ENCODE assay signal across 8 cellular contexts in the genomic region with DNA sequence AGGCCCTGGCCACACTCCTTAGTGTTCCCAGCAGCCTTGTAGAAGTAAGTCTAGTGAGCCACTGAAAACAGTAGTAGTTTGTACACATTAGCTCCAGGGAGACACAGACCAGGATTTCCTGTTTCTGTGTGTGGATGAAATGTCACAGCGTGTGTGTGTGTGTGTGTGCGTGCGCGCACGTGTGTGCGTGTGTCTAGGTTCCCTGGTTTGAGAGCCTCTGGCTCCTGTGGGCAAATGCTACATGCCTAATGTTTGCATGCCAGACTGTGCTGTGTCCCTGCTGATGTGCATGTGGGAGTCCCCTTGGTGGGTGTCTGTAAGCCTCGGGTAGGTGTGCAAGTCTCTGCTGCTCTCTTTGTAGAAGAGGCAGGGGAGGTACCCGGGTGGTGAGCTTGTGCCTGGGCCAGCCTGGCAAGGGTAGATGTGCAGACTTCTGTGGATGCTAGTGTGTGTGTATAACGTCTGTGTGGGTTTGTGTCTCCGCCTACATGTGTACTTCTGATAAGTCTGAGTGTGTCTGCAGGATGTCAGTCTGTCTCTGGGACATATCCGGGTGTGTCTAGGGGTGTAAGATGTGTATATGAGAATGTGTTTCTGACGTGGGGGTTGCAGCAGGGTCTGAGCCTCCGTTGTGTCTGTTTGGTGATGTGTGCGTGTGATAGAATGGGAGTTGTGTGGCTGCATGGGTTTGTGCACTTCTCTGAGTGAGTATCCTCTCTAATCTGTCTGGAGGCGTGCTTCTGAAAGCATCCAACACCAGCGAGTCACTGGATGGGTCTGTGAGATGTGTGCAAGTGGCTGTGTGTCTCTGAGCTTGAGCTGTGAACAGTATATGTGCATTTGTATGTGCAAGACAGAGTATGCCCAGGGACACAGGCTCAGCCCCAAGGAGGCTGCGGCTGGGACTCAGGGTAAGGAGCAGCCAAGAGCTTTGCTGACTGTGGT. TPM values are rescaled to one million over a fixed set of nuclear protein-coding genes. Genes with fewer than 3 reads are reported as not detected.
DNase-seq lines count a peak whose midpoint lies in the region; TF ChIP-seq lines count a peak whose summit lies in the region.

No MANE protein-coding gene starts in this region.

- H3K4me1 ChIP-seq in Loucy (ENCODE audit: insufficient read depth, low read length, poor library complexity, severe bottlenecking) (peaks cover 39% of the 10 kb centered on the region), MM.1S (ENCODE audit: low read length) (no peaks in the 10 kb centered on the region)

- no peaks in the 10 kb centered on the region for H3K36me3 ChIP-seq in Loucy (ENCODE audit: insufficient read depth, low read length)
- H3K36me3 ChIP-seq in MM.1S (replicated peaks; ENCODE audit: insufficient read depth, low read length), result no peaks in the 10 kb centered on the region

- intact Hi-C loops in activated CD4-positive, alpha-beta memory T cell treated with anti-CD3 and anti-CD28 coated beads for 36 hours (cut with micrococcal nuclease), result no loop called here

- 0 out of 2 replicates have a peak, but pooled peaks cover 6% of the 10 kb centered on the region for H3F3A ChIP-seq in Loucy (ENCODE audit: low read depth)
- 0 out of 2 replicates have a peak, but pooled peaks cover 6% of the 10 kb centered on the region for H3F3A ChIP-seq in MM.1S (ENCODE audit: insufficient read depth, low read length)

- POLR2A ChIA-PET in activated CD4-positive, alpha-beta memory T cell treated with anti-CD3 and anti-CD28 coated beads for 36 hours (lab: Charles Lee), result no interaction called here

- no peak overlapping the region for H3K27ac Mint-ChIP-seq in activated CD4-positive, alpha-beta memory T cell treated with anti-CD3 and anti-CD28 coated beads for 36 hours
- H3K27ac Mint-ChIP-seq in stimulated activated naive CD8-positive, alpha-beta T cell treated with anti-CD3 and anti-CD28 coated beads, Interleukin-15, Interleukin-2, amounts not matched to agents 100 ng/mL and 50 ng/mL, for 24 hours, result peak overlapping the region; percentile 4

- H3K9me2 ChIP-seq in Loucy (replicated peaks; ENCODE audit: low read depth, low read length) (no peaks in the 10 kb centered on the region), MM.1S (replicated peaks; ENCODE audit: insufficient read depth, low read length) (no peaks in the 10 kb centered on the region)

- peaks cover 24% of the 10 kb centered on the region; the same call in 1 of the 2 replicates for H3K79me2 ChIP-seq in Loucy (ENCODE audit: insufficient read depth, low read length)
- peaks cover 6% of the 10 kb centered on the region; the same call in 1 of the 2 replicates for H3K79me2 ChIP-seq in MM.1S (ENCODE audit: low read length)

- H3K27ac ChIP-seq in MM.1S (ENCODE audit: low read length), result no peak overlapping the region

- no peak for TF ChIP-seq CTCF in Loucy (conservative IDR thresholded peaks at IDR 0.05; ENCODE audit: low read length)
- TF ChIP-seq CTCF in fibroblast of the aortic adventitia (IDR thresholded peaks at IDR 0.05; ENCODE audit: insufficient read depth, low read length), result no peak
- no peak for TF ChIP-seq CTCF in MM.1S (IDR thresholded peaks at IDR 0.05; ENCODE audit: low read length)

- H3K4me2 ChIP-seq in Loucy (ENCODE audit: low read depth, low read length, poor library complexity, severe bottlenecking) (peak overlapping the region; percentile 29), MM.1S (ENCODE audit: low read depth, low read length) (no peak overlapping the region)

- H3K9me3 Mint-ChIP-seq in activated CD4-positive, alpha-beta memory T cell treated with anti-CD3 and anti-CD28 coated beads for 36 hours, result no peaks in the 10 kb centered on the region
- no peaks in the 10 kb centered on the region for H3K9me3 Mint-ChIP-seq in stimulated activated naive CD8-positive, alpha-beta T cell treated with anti-CD3 and anti-CD28 coated beads, Interleukin-15, Interleukin-2, amounts not matched to agents 100 ng/mL and 50 ng/mL, for 24 hours

- peaks cover 15% of the 10 kb centered on the region for H3K4me1 Mint-ChIP-seq in activated CD4-positive, alpha-beta memory T cell treated with anti-CD3 and anti-CD28 coated beads for 36 hours (ENCODE audit: low read depth)
- peaks cover 18% of the 10 kb centered on the region for H3K4me1 Mint-ChIP-seq in stimulated activated naive CD8-positive, alpha-beta T cell treated with anti-CD3 and anti-CD28 coated beads, Interleukin-15, Interleukin-2, amounts not matched to agents 100 ng/mL and 50 ng/mL, for 24 hours (ENCODE audit: low read depth)

- H3K27me3 Mint-ChIP-seq in activated CD4-positive, alpha-beta memory T cell treated with anti-CD3 and anti-CD28 coated beads for 36 hours, result peaks cover 5% of the 10 kb centered on the region
- peaks cover 2% of the 10 kb centered on the region for H3K27me3 Mint-ChIP-seq in stimulated activated naive CD8-positive, alpha-beta T cell treated with anti-CD3 and anti-CD28 coated beads, Interleukin-15, Interleukin-2, amounts not matched to agents 100 ng/mL and 50 ng/mL, for 24 hours

- H4K20me1 ChIP-seq in Loucy (ENCODE audit: insufficient read depth, low read length, poor library complexity, severe bottlenecking) (peaks cover 21% of the 10 kb centered on the region), MM.1S (ENCODE audit: insufficient read depth, low read length) (no peaks in the 10 kb centered on the region)

- H3K4me3 ChIP-seq in Loucy (ENCODE audit: low read length, poor library complexity, severe bottlenecking), result no peak overlapping the region
- H3K4me3 ChIP-seq in fibroblast of the aortic adventitia (ENCODE audit: low read depth, low read length), result no peak overlapping the region
- no peak overlapping the region for H3K4me3 ChIP-seq in MM.1S (ENCODE audit: low read length)

- H3K36me3 Mint-ChIP-seq in activated CD4-positive, alpha-beta memory T cell treated with anti-CD3 and anti-CD28 coated beads for 36 hours, result no peaks in the 10 kb centered on the region
- H3K36me3 Mint-ChIP-seq in stimulated activated naive CD8-positive, alpha-beta T cell treated with anti-CD3 and anti-CD28 coated beads, Interleukin-15, Interleukin-2, amounts not matched to agents 100 ng/mL and 50 ng/mL, for 24 hours (ENCODE audit: low read depth), result no peaks in the 10 kb centered on the region

- H3K4me3 Mint-ChIP-seq in activated CD4-positive, alpha-beta memory T cell treated with anti-CD3 and anti-CD28 coated beads for 36 hours, result no peak overlapping the region
- no peak overlapping the region for H3K4me3 Mint-ChIP-seq in stimulated activated naive CD8-positive, alpha-beta T cell treated with anti-CD3 and anti-CD28 coated beads, Interleukin-15, Interleukin-2, amounts not matched to agents 100 ng/mL and 50 ng/mL, for 24 hours

- no peak overlapping the region for H3K9ac ChIP-seq in Loucy (ENCODE audit: low read depth, low read length, poor library complexity, severe bottlenecking)
- H3K9ac ChIP-seq in MM.1S (ENCODE audit: low read length), result no peak overlapping the region

- H3K9me3 ChIP-seq in Loucy (ENCODE audit: insufficient read depth, low read depth, low read length) (no peaks in the 10 kb centered on the region), MM.1S (replicated peaks; ENCODE audit: insufficient read depth, low read length) (no peaks in the 10 kb centered on the region)

- CTCF ChIA-PET in activated CD4-positive, alpha-beta memory T cell treated with anti-CD3 and anti-CD28 coated beads for 36 hours (lab: Charles Lee), result interaction anchor here (1.0 to 1.8 kb wide), 2 partner anchors 20 to 22 kb away, joined by 4 read pairs; no protein-coding TSS in a partner anchor

- H3K27me3 ChIP-seq in Loucy (ENCODE audit: insufficient read depth, low read length, poor library complexity, severe bottlenecking) (no peaks in the 10 kb centered on the region), MM.1S (replicated peaks; ENCODE audit: insufficient read depth, low read length) (no peaks in the 10 kb centered on the region)

- H2AFZ ChIP-seq in Loucy (ENCODE audit: low read length), result no peak overlapping the region
- H2AFZ ChIP-seq in MM.1S (ENCODE audit: low read length), result no peak overlapping the region

- peak; percentile 50 for DNase-seq in activated CD4-positive, alpha-beta memory T cell treated with anti-CD3 and anti-CD28 coated beads for 36 hours
- peak; percentile 63 for DNase-seq in fibroblast of the aortic adventitia (ENCODE audit: low read depth)
- no peak for DNase-seq in GM19240 (ENCODE audit: insufficient read length, low spot score)
- DNase-seq in MM.1S, result no peak
- no peak for DNase-seq in NCI-H2107 (lab: John Stamatoyannopoulos, UW)
- no peak for DNase-seq in NCI-H446 treated with DMSO at 0.1 percent for 48 hours (lab: John Stamatoyannopoulos, UW)

RNA-seq across cellular contexts. Expression of a gene that starts 19.0 kb away (rescaled TPM):
- not detected for total RNA-seq in activated CD4-positive, alpha-beta memory T cell treated with anti-CD3 and anti-CD28 coated beads for 36 hours
- total RNA-seq in fibroblast of the aortic adventitia (ENCODE audit: low replicate concordance), result 0.18 TPM in 1 of 2 replicates, not detected in the other

Comparison
In these comparisons a context has a peak if more than half of its experiments do, and no peak if none do; other contexts are left out.
1. DNase-seq: peak in activated CD4-positive, alpha-beta memory T cell treated with anti-CD3 and anti-CD28 coated beads for 36 hours (single experiment) and fibroblast of the aortic adventitia (single experiment); none in GM19240 (single experiment), MM.1S (single experiment), NCI-H2107 (single experiment) and NCI-H446 treated with DMSO at 0.1 percent for 48 hours (single experiment).